In genomic region chr12:53210843-53211242, GRCh38 we compare ENCODE assay signal across 23 cellular contexts.
"Had no signal": no experiment of that assay in that cellular context is flagged by ENCODE, and none has a peak within 500 bp of the region (broad histone marks: within the 10 kb centered on the region; RNA-seq: fewer than 3 reads in every experiment).

No MANE protein-coding gene starts in this region.

- H3K4me2 ChIP-seq: neural progenitor cell had no signal

- H3K4me3 Mint-ChIP-seq: activated CD4-positive, alpha-beta T cell treated with anti-CD3 and anti-CD28 coated beads for 36 hours; activated CD8-positive, alpha-beta memory T cell treated with anti-CD3 and anti-CD28 coated beads, Interleukin-2, amount 10 ng/mL, durations not matched to agents 7 days and 5 days; activated naive CD8-positive, alpha-beta T cell treated with anti-CD3 and anti-CD28 coated beads for 36 hours; activated T-helper 17 cell treated with anti-CD3 and anti-CD28 coated beads, Interleukin-2, amount 50 U/mL, for 72 hours; brain; central memory CD8-positive, alpha-beta T cell; neural progenitor cell; stimulated activated naive CD8-positive, alpha-beta T cell treated with anti-CD3 and anti-CD28 coated beads, Interleukin-15, amount 100 ng/mL, for 72 hours; T-helper 2 cell treated with Interferon-gamma antibody and Interleukin-4, amounts not matched to agents 5 μg/mL and 100 μg/mL, for 36 hours had no signal

- H3K36me3 Mint-ChIP-seq: neural progenitor cell had no signal

- H2AFZ ChIP-seq: neural progenitor cell had no signal

- DNase-seq: activated CD4-positive, alpha-beta T cell treated with anti-CD3 and anti-CD28 coated beads for 36 hours; activated CD4-positive, alpha-beta T cell treated with anti-CD3 and anti-CD28 coated beads, Interleukin-2, amount 50 U/mL, for 48 hours; activated CD8-positive, alpha-beta memory T cell treated with anti-CD3 and anti-CD28 coated beads, Interleukin-2, amount 10 ng/mL, durations not matched to agents 7 days and 5 days; activated naive CD4-positive, alpha-beta T cell; activated naive CD8-positive, alpha-beta T cell treated with anti-CD3 and anti-CD28 coated beads for 36 hours; cortex of kidney; heart left ventricle; mesenchymal stem cell; mucosa of descending colon; naive B cell; ovary; psoas muscle; small intestine; stimulated activated CD4-positive, alpha-beta T cell treated with anti-CD3 and anti-CD28 coated beads, Interleukin-4, amount 100 ng/mL, for 1 hour; stimulated activated naive CD8-positive, alpha-beta T cell treated with anti-CD3 and anti-CD28 coated beads, Interleukin-15, amount 100 ng/mL, for 72 hours; trophoblast cell had no signal

- H3K9me3 Mint-ChIP-seq: activated naive CD8-positive, alpha-beta T cell treated with anti-CD3 and anti-CD28 coated beads for 36 hours; activated T-helper 17 cell treated with anti-CD3 and anti-CD28 coated beads, Interleukin-2, amount 50 U/mL, for 72 hours; central memory CD8-positive, alpha-beta T cell; naive B cell; neural progenitor cell; stimulated activated naive CD8-positive, alpha-beta T cell treated with anti-CD3 and anti-CD28 coated beads, Interleukin-15, amount 100 ng/mL, for 72 hours; T-helper 2 cell treated with Interferon-gamma antibody and Interleukin-4, amounts not matched to agents 5 μg/mL and 100 μg/mL, for 36 hours had no signal

- H3K27me3 ChIP-seq: gastroesophageal sphincter, heart left ventricle, neural progenitor cell, ovary had no signal

- H3K27ac Mint-ChIP-seq: activated CD4-positive, alpha-beta T cell treated with anti-CD3 and anti-CD28 coated beads for 36 hours; activated naive CD8-positive, alpha-beta T cell treated with anti-CD3 and anti-CD28 coated beads for 36 hours; activated T-helper 17 cell treated with anti-CD3 and anti-CD28 coated beads, Interleukin-2, amount 50 U/mL, for 72 hours; brain; neural progenitor cell had no signal

- H3K36me3 ChIP-seq: neural progenitor cell, ovary had no signal

- ATAC-seq: activated CD4-positive, alpha-beta T cell treated with anti-CD3 and anti-CD28 coated beads for 36 hours; activated CD8-positive, alpha-beta memory T cell treated with anti-CD3 and anti-CD28 coated beads, Interleukin-2, amount 10 ng/mL, durations not matched to agents 7 days and 5 days; activated T-helper 17 cell treated with anti-CD3 and anti-CD28 coated beads, Interleukin-2, amount 50 U/mL, for 72 hours; gastroesophageal sphincter; heart left ventricle; mucosa of descending colon; psoas muscle; right cardiac atrium; stimulated activated naive CD8-positive, alpha-beta T cell treated with anti-CD3 and anti-CD28 coated beads, Interleukin-15, amount 100 ng/mL, for 72 hours had no signal

- H3K9ac ChIP-seq: neural progenitor cell had no signal

- H3K4me1 ChIP-seq: neural progenitor cell, psoas muscle had no signal

- H3K27me3 Mint-ChIP-seq: activated CD4-positive, alpha-beta T cell treated with anti-CD3 and anti-CD28 coated beads for 36 hours; activated CD8-positive, alpha-beta memory T cell treated with anti-CD3 and anti-CD28 coated beads, Interleukin-2, amount 10 ng/mL, durations not matched to agents 7 days and 5 days; activated naive CD8-positive, alpha-beta T cell treated with anti-CD3 and anti-CD28 coated beads for 36 hours; activated T-helper 17 cell treated with anti-CD3 and anti-CD28 coated beads, Interleukin-2, amount 50 U/mL, for 72 hours; central memory CD8-positive, alpha-beta T cell; naive B cell; stimulated activated naive CD8-positive, alpha-beta T cell treated with anti-CD3 and anti-CD28 coated beads, Interleukin-15, amount 100 ng/mL, for 72 hours had no signal

- H3K27ac ChIP-seq: gastroesophageal sphincter, heart left ventricle, neural progenitor cell, ovary, psoas muscle had no signal

- H3K9me3 ChIP-seq: gastroesophageal sphincter, heart left ventricle, mucosa of descending colon, ovary, psoas muscle had no signal

- H3K4me3 ChIP-seq: gastroesophageal sphincter, heart left ventricle, mucosa of descending colon, neural progenitor cell, ovary, psoas muscle had no signal
